Comparison of ENCODE assay signal across 9 cellular contexts in the genomic region with DNA sequence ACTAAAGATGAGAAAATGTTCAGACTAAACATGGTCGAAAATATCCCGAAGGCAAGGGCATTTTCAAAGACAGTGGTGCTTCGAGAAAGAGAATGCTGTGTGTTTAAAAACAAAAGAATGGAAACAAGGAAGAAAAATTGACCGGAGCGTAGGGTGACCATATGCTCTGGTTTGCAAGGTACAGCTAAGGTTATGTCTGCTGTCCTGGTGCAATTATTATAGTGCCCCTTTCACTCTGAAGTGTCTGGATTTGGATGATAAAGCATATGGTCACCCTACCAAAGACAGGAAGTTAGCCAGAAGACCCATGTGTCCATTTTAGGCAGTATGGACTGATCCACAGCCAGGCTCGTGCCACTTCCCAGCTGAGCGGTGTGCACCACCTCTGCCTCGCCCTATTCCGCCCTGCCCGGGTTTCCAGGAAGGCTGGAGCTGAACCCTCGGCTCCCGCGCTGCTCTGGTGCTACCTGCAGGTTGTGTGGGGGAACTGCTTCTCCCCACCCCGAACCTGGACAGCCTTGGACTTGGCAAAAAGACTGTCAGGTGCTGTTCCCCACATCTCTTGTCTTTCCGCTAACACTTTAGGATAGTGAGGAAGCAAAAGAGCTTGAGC. TPM values are rescaled to one million over a fixed set of nuclear protein-coding genes. Genes with fewer than 3 reads are reported as not detected.
DNase-seq lines count a peak whose midpoint lies in the region; ATAC-seq and TF ChIP-seq lines count a peak whose summit lies in the region.
"Had no signal": no experiment of that assay in that cellular context is flagged by ENCODE, and none has a peak within 500 bp of the region (broad histone marks: within the 10 kb centered on the region; RNA-seq: fewer than 3 reads in every experiment).

No MANE protein-coding gene starts in this region.

- peaks cover 15% of the 10 kb centered on the region for H3K27me3 ChIP-seq in SJCRH30
- peaks cover 4 to 38% (median 6%) of the 10 kb centered on the region in 3 donors for H3K27me3 ChIP-seq in psoas muscle (ENCODE audit: insufficient read depth in 3 of 3, low read length in 2 of 3)

- no peak overlapping the region for H3K4me3 ChIP-seq in SJCRH30
- no peak overlapping the region for H3K4me3 ChIP-seq in psoas muscle
- H3K4me3 ChIP-seq: skin epidermis had no signal

- H3K36me3 ChIP-seq in SJCRH30: no peaks in the 10 kb centered on the region
- H3K36me3 ChIP-seq in psoas muscle (ENCODE audit: insufficient read depth in 1 of 2, low read depth in 1 of 2): no peaks in the 10 kb centered on the region

- H3K27ac ChIP-seq in SJCRH30 (no peak overlapping the region), psoas muscle (no peak overlapping the region)
- H3K27ac ChIP-seq: skin epidermis had no signal

- DNase-seq in NCI-H2196 (lab: John Stamatoyannopoulos, UW; ENCODE audit: unreplicated experiment) (peak; percentile 1), NCI-H2196 treated with DMSO at 0.1 percent for 48 hours (lab: John Stamatoyannopoulos, UW; ENCODE audit: unreplicated experiment) (no peak), KG1 (lab: John Stamatoyannopoulos, UW) (peak; percentile 12), SJCRH30 (peak; percentile 71 to 73), psoas muscle (no peak)
- DNase-seq in stimulated activated naive CD4-positive, alpha-beta T cell treated with Interleukin-2 at 50 U/mL for 16 hours (lab: John Stamatoyannopoulos, UW): no peak

- no peaks in the 10 kb centered on the region for H3K4me1 ChIP-seq in SJCRH30
- no peaks in the 10 kb centered on the region for H3K4me1 ChIP-seq in psoas muscle

- peak; percentile 95 for ATAC-seq in esophagus mucosa
- peak in 2 of 4 donors; percentile 30 to 42 for ATAC-seq in psoas muscle
- ATAC-seq in HG02870 (IDR thresholded peaks at IDR 0.05; ENCODE audit: unreplicated experiment): no peak

- intact Hi-C loops in psoas muscle (cut with DNase I): loop anchor here (10.0 kb wide), 2 partner anchors 73 to 283 kb away; a partner anchor contains a TSS

- TF ChIP-seq CTCF in psoas muscle (IDR thresholded peaks at IDR 0.05): peak; percentile 12

- 30 to 36% (median 31%) methylated on average over 15 of the region's 15 CpGs for WGBS in psoas muscle, 3 donors

- H3K9me3 ChIP-seq in SJCRH30 (replicated peaks) (no peaks in the 10 kb centered on the region), psoas muscle (no peaks in the 10 kb centered on the region)

RNA-seq across cellular contexts. Expression of a gene that starts 25.2 kb away (rescaled TPM):
- total RNA-seq in SJCRH30 (2014; rRNA removed; shearing (Covaris generic)): not detected in 2 replicates
- not detected for total RNA-seq in esophagus mucosa
- total RNA-seq in psoas muscle: not detected
- polyA plus RNA-seq in psoas muscle: under 1 TPM in 2 of 3 donors, not detected in 1; 0.01 to 0.10 TPM

RNA-seq across cellular contexts. Expression of a gene that starts 28.0 kb away (rescaled TPM):
- total RNA-seq in SJCRH30 (2014; rRNA removed; shearing (Covaris generic)): 59.2 and 59.9 TPM in 2 replicates
- total RNA-seq in esophagus mucosa (40.1 TPM), psoas muscle (10 to 100 TPM; 20.1 to 30.4 (median 22.7) TPM)
- 10 to 100 TPM; 22.7 to 30.6 (median 26.0) TPM for polyA plus RNA-seq in psoas muscle

RNA-seq across cellular contexts. Expression of a gene that starts 39.0 kb away (rescaled TPM):
- 1.5 and 2.0 TPM in 2 replicates for total RNA-seq in SJCRH30 (2014; rRNA removed; shearing (Covaris generic))
- total RNA-seq in esophagus mucosa (4.7 TPM), psoas muscle (10 to 100 TPM in 1 of 4 donors, 1 to 10 TPM in 3; 3.4 to 11.3 (median 6.6) TPM)
- polyA plus RNA-seq in psoas muscle: 1 to 10 TPM; 3.2 to 7.4 (median 4.2) TPM

RNA-seq across cellular contexts. Expression of a gene that starts 49.8 kb away (rescaled TPM):
- total RNA-seq in SJCRH30 (2014; rRNA removed; shearing (Covaris generic)): not detected in 2 replicates
- not detected for total RNA-seq in esophagus mucosa
- not detected for total RNA-seq in psoas muscle
- polyA plus RNA-seq in psoas muscle: under 1 TPM in 1 of 3 donors, not detected in 2; 0.05 TPM

Comparison
In these comparisons a context has a peak if more than half of its experiments do, and no peak if none do; other contexts are left out.
1. DNase-seq: peak in NCI-H2196 (single experiment), KG1 (single experiment) and SJCRH30 (2 of 2); none in NCI-H2196 treated with DMSO at 0.1 percent for 48 hours (single experiment), psoas muscle (0 of 2) and stimulated activated naive CD4-positive, alpha-beta T cell treated with Interleukin-2 at 50 U/mL for 16 hours (single experiment).